In genomic region chr16:58099097-58099955, GRCh38 we compare ENCODE assay signal across 19 cellular contexts. TPM values are rescaled to one million over a fixed set of nuclear protein-coding genes. Genes with fewer than 3 reads are reported as not detected.
DNase-seq lines count a peak whose midpoint lies in the region; TF ChIP-seq lines count a peak whose summit lies in the region.
"Had no signal": no experiment of that assay in that cellular context is flagged by ENCODE, and none has a peak within 500 bp of the region (broad histone marks: within the 10 kb centered on the region; RNA-seq: fewer than 3 reads in every experiment).

No MANE protein-coding gene starts in this region.

- no peak overlapping the region for H3K4me3 ChIP-seq in HEK293 (ENCODE audit: low read depth, low read length)
- no peak overlapping the region for H3K4me3 ChIP-seq in SJCRH30
- no peak overlapping the region for H3K4me3 ChIP-seq in hepatocyte
- no peak overlapping the region for H3K4me3 ChIP-seq in neuronal stem cell (ENCODE audit: low read length in 2 of 2)
- H3K4me3 ChIP-seq: GM23248, HAP-1 had no signal

- peak overlapping the region; percentile 5 for H3K23ac ChIP-seq in neuronal stem cell (ENCODE audit: low read depth, low read length, poor library complexity)

- peak overlapping the region; percentile 57 for H3K18ac ChIP-seq in neuronal stem cell (ENCODE audit: low read length)

- POLR2A ChIA-PET in HEK293 (lab: Yijun Ruan, JAX), result no interaction called here

- H4K20me1 ChIP-seq in hepatocyte (ENCODE audit: insufficient read depth, poor library complexity, severe bottlenecking), result no peaks in the 10 kb centered on the region

- H3K4me2 ChIP-seq in hepatocyte (no peak overlapping the region), neuronal stem cell (ENCODE audit: insufficient read depth, low read length, poor library complexity, severe bottlenecking) (no peak overlapping the region)
- H3K4me2 ChIP-seq: KMS-11 had no signal

- WGBS in hepatocyte (ENCODE audit: low lambda C conversion rate, missing lambda C conversion rate), result 85% methylated on average over 11 of the region's 12 CpGs
- no CpG with 5 or more reads among the region's 12 CpGs for WGBS in neuronal stem cell (ENCODE audit: extremely low coverage in 2 of 2, insufficient read length in 2 of 2, insufficient replicate concordance in 1 of 2), 2 donors

- no peaks in the 10 kb centered on the region for H3K79me2 ChIP-seq in hepatocyte

- no peak overlapping the region for H3K4ac ChIP-seq in neuronal stem cell (ENCODE audit: low read length)

- H3K79me1 ChIP-seq in neuronal stem cell (ENCODE audit: low read depth, low read length), result peaks cover 2% of the 10 kb centered on the region

- peak overlapping the region; percentile 59 for H3K14ac ChIP-seq in neuronal stem cell (ENCODE audit: low read length)

- peak overlapping the region; percentile 84 for H2BK12ac ChIP-seq in neuronal stem cell (ENCODE audit: low read length)

- peak overlapping the region; percentile 6 for H2BK15ac ChIP-seq in neuronal stem cell (ENCODE audit: low read length)

- H4K91ac ChIP-seq in neuronal stem cell (ENCODE audit: low read depth, low read length, poor library complexity), result no peak overlapping the region

- peak; percentile 64 to 84 for DNase-seq in SJCRH30
- DNase-seq in hepatocyte (ENCODE audit: low spot score), result no peak
- DNase-seq in neuronal stem cell (ENCODE audit: low spot score), result no peak
- DNase-seq in NCI-H2029 treated with DMSO at 0.1 percent for 48 hours (lab: John Stamatoyannopoulos, UW), result no peak
- no peak for DNase-seq in medulla oblongata (ENCODE audit: extremely low spot score)
- DNase-seq in MV-4-11 (lab: John Stamatoyannopoulos, UW), result no peak
- no peak for DNase-seq in NCI-H446 treated with DMSO at 0.1 percent for 48 hours (lab: John Stamatoyannopoulos, UW)
- DNase-seq: Caco-2; CD4-positive, alpha-beta memory T cell; DMS 273 treated with DMSO at 0.1 percent for 48 hours; DMS79 treated with DMSO at 0.1 percent for 48 hours; NCI-H1105 treated with DMSO at 0.1 percent for 48 hours; NCI-H2081; NCI-H446; NK-92 treated with Interleukin-12 subunit alpha and Interleukin-12 subunit beta, amount 100 ng/mL, for 24 hours had no signal

- H3K4me1 ChIP-seq in HEK293 (ENCODE audit: control insufficient read depth, insufficient read depth, low read length) (no peaks in the 10 kb centered on the region), SJCRH30 (peaks cover 18% of the 10 kb centered on the region), hepatocyte (ENCODE audit: insufficient read depth) (no peaks in the 10 kb centered on the region), neuronal stem cell (ENCODE audit: control insufficient read depth in 2 of 2, insufficient read depth in 1 of 2, low read depth in 1 of 2, low read length in 2 of 2) (peaks cover 9 to 17% of the 10 kb centered on the region in 2 donors)
- H3K4me1 ChIP-seq: Caco-2, HAP-1 had no signal

- no peak overlapping the region for H4K8ac ChIP-seq in neuronal stem cell (ENCODE audit: low read depth, low read length)

- no peak overlapping the region for H2AK5ac ChIP-seq in neuronal stem cell (ENCODE audit: low read depth, low read length)

- TF ChIP-seq CTCF in HEK293 (tag by site-specific recombination; IDR thresholded peaks at IDR 0.05) (no peak), hepatocyte (IDR thresholded peaks at IDR 0.05; ENCODE audit: poor library complexity) (no peak)

- no peaks in the 10 kb centered on the region for H3K27me3 ChIP-seq in SJCRH30
- H3K27me3 ChIP-seq in hepatocyte, result no peaks in the 10 kb centered on the region
- peaks cover 0 to 8% (median 0%) of the 10 kb centered on the region in 3 experiments for H3K27me3 ChIP-seq in neuronal stem cell (ENCODE audit: control insufficient read depth in 3 of 3, insufficient read depth in 3 of 3, low read depth in 1 of 3, low read length in 3 of 3)

- no peak overlapping the region for H2BK120ac ChIP-seq in neuronal stem cell (ENCODE audit: low read depth, low read length)

- H3K27ac ChIP-seq in HEK293 (ENCODE audit: extremely low read depth, low read depth, low read length) (no peak overlapping the region), SJCRH30 (no peak overlapping the region), hepatocyte (peak overlapping the region; percentile 33), neuronal stem cell (replicated peaks; ENCODE audit: low read length) (no peak overlapping the region)
- H3K27ac ChIP-seq: GM23248, KMS-11 had no signal

- H3K36me3 ChIP-seq in HEK293 (ENCODE audit: control insufficient read depth in 2 of 2, insufficient read depth in 1 of 2, low read length in 2 of 2), result no peaks in the 10 kb centered on the region
- no peaks in the 10 kb centered on the region for H3K36me3 ChIP-seq in SJCRH30
- no peaks in the 10 kb centered on the region for H3K36me3 ChIP-seq in hepatocyte (replicated peaks; ENCODE audit: insufficient read depth, low read depth)
- H3K36me3 ChIP-seq in neuronal stem cell (replicated peaks in 1 of 2; ENCODE audit: control insufficient read depth in 2 of 2, insufficient read depth in 2 of 2, low read length in 2 of 2), result no peaks in the 10 kb centered on the region
- H3K36me3 ChIP-seq: HAP-1 had no signal

- no peak overlapping the region for H3K9ac ChIP-seq in neuronal stem cell (ENCODE audit: low read depth, low read length, poor library complexity)
- H3K9ac ChIP-seq: GM23248, KMS-11 had no signal

- CTCF ChIA-PET in HEK293 (lab: Yijun Ruan, JAX), result interaction anchor here (0.6 to 4.5 kb wide), 7 partner anchors 8 to 27 kb away, joined by 3 to 35 read pairs (median 4); no protein-coding TSS in a partner anchor

- no peak overlapping the region for H2BK5ac ChIP-seq in neuronal stem cell (ENCODE audit: low read length)

- H2AFZ ChIP-seq in hepatocyte, result no peak overlapping the region
- no peak overlapping the region for H2AFZ ChIP-seq in neuronal stem cell (ENCODE audit: low read length)
- H2AFZ ChIP-seq: GM23248 had no signal

- H3K9me2 ChIP-seq in hepatocyte (replicated peaks; ENCODE audit: insufficient read depth), result no peaks in the 10 kb centered on the region

- H3K9me3 ChIP-seq in HEK293 (ENCODE audit: control insufficient read depth, insufficient read depth, low read depth, low read length), result no peaks in the 10 kb centered on the region
- no peaks in the 10 kb centered on the region for H3K9me3 ChIP-seq in SJCRH30 (replicated peaks)
- no peaks in the 10 kb centered on the region for H3K9me3 ChIP-seq in hepatocyte (ENCODE audit: low read depth)
- no peaks in the 10 kb centered on the region for H3K9me3 ChIP-seq in neuronal stem cell (replicated peaks in 1 of 2; ENCODE audit: control insufficient read depth in 2 of 2, insufficient read depth in 1 of 2, low read depth in 1 of 2, low read length in 2 of 2)
- H3K9me3 ChIP-seq: Caco-2, HAP-1 had no signal

TF ChIP-seq in HEK293, 187 proteins besides CTCF, POLR2A, EP300 and RAD21:
- no peak for TF ChIP-seq ZNF19 (tag by site-specific recombination; IDR thresholded peaks at IDR 0.05; ENCODE audit: low read depth)
- no peak for TF ChIP-seq ZNF670 (tag by site-specific recombination; IDR thresholded peaks at IDR 0.05; ENCODE audit: low read depth)
- TF ChIP-seq PRDM10 (tag by site-specific recombination; IDR thresholded peaks at IDR 0.05), result peak; percentile 67

RNA-seq across cellular contexts. Expression of gene CFAP20, which starts 29.9 kb away (rescaled TPM):
- total RNA-seq in SJCRH30 (2014; rRNA removed; shearing (Covaris generic)), result 116 and 119 TPM in 2 replicates
- 71.2 and 71.6 TPM in 2 replicates for total RNA-seq in hepatocyte
- polyA plus RNA-seq in hepatocyte, result 74.6 and 78.1 TPM in 2 replicates
- polyA plus RNA-seq in neuronal stem cell (2013, experiment 1 of 2), result 96.9 TPM
- polyA plus RNA-seq in neuronal stem cell (2013, experiment 2 of 2), result 98.2 TPM

Comparison
In these comparisons a context has a peak if more than half of its experiments do, and no peak if none do; other contexts are left out.
1. DNase-seq: peak in SJCRH30 (2 of 2); none in hepatocyte (single experiment), neuronal stem cell (single experiment), NCI-H2029 treated with DMSO at 0.1 percent for 48 hours (single experiment), medulla oblongata (single experiment), MV-4-11 (single experiment) and NCI-H446 treated with DMSO at 0.1 percent for 48 hours (single experiment).